Comparison of ENCODE assay signal across 1 cellular context in the genomic region with DNA sequence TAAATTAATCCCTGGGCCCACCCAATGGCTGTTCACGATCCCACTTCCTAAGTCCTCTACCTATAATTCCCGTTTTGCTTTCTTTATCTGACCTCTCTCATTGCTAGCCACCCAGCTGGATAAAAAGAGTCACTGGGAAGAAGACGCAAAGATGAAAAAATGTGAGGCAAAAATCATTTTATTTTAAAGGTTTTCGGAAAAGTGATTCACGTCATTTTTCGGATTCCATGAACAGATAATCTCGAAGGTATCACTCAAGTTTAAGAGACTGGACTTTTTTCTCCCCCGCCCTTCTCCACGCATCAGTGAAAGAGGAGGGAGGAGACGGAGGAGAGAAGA.
TF ChIP-seq lines count a peak whose summit lies in the region.

No MANE protein-coding gene starts in this region.

TF ChIP-seq in A549, 52 proteins besides CTCF, POLR2A, EP300 and RAD21 (continued from another document):
- TF ChIP-seq, protein P1, sequence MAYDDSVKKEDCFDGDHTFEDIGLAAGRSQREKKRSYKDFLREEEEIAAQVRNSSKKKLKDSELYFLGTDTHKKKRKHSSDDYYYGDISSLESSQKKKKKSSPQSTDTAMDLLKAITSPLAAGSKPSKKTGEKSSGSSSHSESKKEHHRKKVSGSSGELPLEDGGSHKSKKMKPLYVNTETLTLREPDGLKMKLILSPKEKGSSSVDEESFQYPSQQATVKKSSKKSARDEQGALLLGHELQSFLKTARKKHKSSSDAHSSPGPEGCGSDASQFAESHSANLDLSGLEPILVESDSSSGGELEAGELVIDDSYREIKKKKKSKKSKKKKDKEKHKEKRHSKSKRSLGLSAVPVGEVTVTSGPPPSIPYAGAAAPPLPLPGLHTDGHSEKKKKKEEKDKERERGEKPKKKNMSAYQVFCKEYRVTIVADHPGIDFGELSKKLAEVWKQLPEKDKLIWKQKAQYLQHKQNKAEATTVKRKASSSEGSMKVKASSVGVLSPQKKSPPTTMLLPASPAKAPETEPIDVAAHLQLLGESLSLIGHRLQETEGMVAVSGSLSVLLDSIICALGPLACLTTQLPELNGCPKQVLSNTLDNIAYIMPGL (CRISPR knock-in tag; IDR thresholded peaks at IDR 0.05; ENCODE audit: borderline replicate concordance): no peak
- no peak for TF ChIP-seq FOSB (CRISPR knock-in tag; IDR thresholded peaks at IDR 0.05)
- TF ChIP-seq JUN (IDR thresholded peaks at IDR 0.05): no peak
